In genomic region chr12:109448707-109449390, GRCh38 we compare ENCODE assay signal across 27 cellular contexts. TPM values are rescaled to one million over a fixed set of nuclear protein-coding genes. Genes with fewer than 3 reads are reported as not detected.
DNase-seq lines count a peak whose midpoint lies in the region; ATAC-seq and TF ChIP-seq lines count a peak whose summit lies in the region.
"Had no signal": no experiment of that assay in that cellular context is flagged by ENCODE, and none has a peak within 500 bp of the region (broad histone marks: within the 10 kb centered on the region; RNA-seq: fewer than 3 reads in every experiment).

No MANE protein-coding gene starts in this region.

- DNase-seq in WTC11 (ENCODE audit: low spot score) (no peak), immature natural killer cell (no peak), posterior vena cava (ENCODE audit: low spot score) (peak; percentile 50), NCI-H345 (lab: John Stamatoyannopoulos, UW) (no peak), NCI-H524 treated with DMSO at 0.1 percent for 48 hours (lab: John Stamatoyannopoulos, UW) (no peak), NCI-H1048 (lab: John Stamatoyannopoulos, UW) (no peak), right atrium auricular region (ENCODE audit: low spot score) (no peak)
- DNase-seq: activated CD4-positive, alpha-beta T cell treated with anti-CD3 and anti-CD28 coated beads, Interleukin-2, amount 50 U/mL, for 48 hours; activated CD4-positive, CD25-positive, alpha-beta regulatory T cell; activated naive CD4-positive, alpha-beta T cell treated with anti-CD3 and anti-CD28 coated beads for 36 hours; CD8-positive, alpha-beta T cell; EL; foreskin keratinocyte; GOT3; left cardiac atrium; mesendoderm; NCI-H1105 treated with DMSO at 0.1 percent for 48 hours; NCI-H1930; NCI-H748 treated with DMSO at 0.1 percent for 48 hours; SJCRH30; spleen; stimulated activated CD4-positive, alpha-beta T cell treated with anti-CD3 and anti-CD28 coated beads, Interleukin-2, amount 100 ng/mL, for 48 hours; substantia nigra; T1000 had no signal

- no peak overlapping the region for H2AFZ ChIP-seq in ACC112 (ENCODE audit: low read length, unreplicated experiment)

- H3K36me3 ChIP-seq in ACC112 (ENCODE audit: insufficient read depth, low read length) (peaks cover 16% of the 10 kb centered on the region; the same call in 1 of the 2 replicates), right atrium auricular region (peaks cover 54% of the 10 kb centered on the region)

- H3K4me1 ChIP-seq in ACC112 (ENCODE audit: control insufficient read depth, insufficient read depth, low read length, unreplicated experiment) = peaks cover 8% of the 10 kb centered on the region
- peaks cover 0 to 22% of the 10 kb centered on the region in 2 donors for H3K4me1 ChIP-seq in right atrium auricular region
- H3K4me1 ChIP-seq: foreskin keratinocyte, SJCRH30 had no signal

- peaks cover 16% of the 10 kb centered on the region for H3K79me2 ChIP-seq in ACC112 (ENCODE audit: control insufficient read depth, insufficient read depth, low read length, unreplicated experiment)

- H3K36me3 Mint-ChIP-seq in WTC11 (peaks cover 43% of the 10 kb centered on the region), immature natural killer cell (peaks cover 16 to 51% (median 25%) of the 10 kb centered on the region in 3 donors)

- H3K9me3 ChIP-seq in right atrium auricular region = no peaks in the 10 kb centered on the region
- H3K9me3 ChIP-seq: SJCRH30, spleen had no signal

- no peak for ATAC-seq in WTC11
- ATAC-seq: CD8-positive, alpha-beta T cell; foreskin keratinocyte; left cardiac atrium had no signal

- peak overlapping the region; percentile 63; the same call in 1 of the 2 replicates for H3K27ac Mint-ChIP-seq in WTC11
- H3K27ac Mint-ChIP-seq in immature natural killer cell = peak overlapping the region; percentile 73 to 99 (median 93)
- H3K27ac Mint-ChIP-seq: activated naive CD4-positive, alpha-beta T cell treated with anti-CD3 and anti-CD28 coated beads for 36 hours; B cell; CD8-positive, alpha-beta T cell had no signal

- peak overlapping the region; percentile 6; the same call in 1 of the 2 replicates for H3K27ac ChIP-seq in ACC112 (ENCODE audit: low read depth, low read length)
- H3K27ac ChIP-seq in right atrium auricular region = no peak overlapping the region
- H3K27ac ChIP-seq: epithelial cell of prostate, foreskin keratinocyte, SJCRH30 had no signal

- H3K27me3 ChIP-seq in ACC112 (ENCODE audit: insufficient read depth, low read length) (no peaks in the 10 kb centered on the region), right atrium auricular region (no peaks in the 10 kb centered on the region)
- H3K27me3 ChIP-seq: foreskin keratinocyte, SJCRH30, spleen had no signal

- TF ChIP-seq CTCF in WTC11 (IDR thresholded peaks at IDR 0.05) (no peak), right atrium auricular region (IDR thresholded peaks at IDR 0.05) (no peak)

- H3K9me3 Mint-ChIP-seq in WTC11 = no peaks in the 10 kb centered on the region
- no peaks in the 10 kb centered on the region for H3K9me3 Mint-ChIP-seq in immature natural killer cell
- H3K9me3 Mint-ChIP-seq: activated naive CD4-positive, alpha-beta T cell treated with anti-CD3 and anti-CD28 coated beads for 36 hours; CD8-positive, alpha-beta T cell had no signal

- CTCF ChIA-PET in WTC11 (lab: Charles Lee) = no interaction called here

- H3K4me3 ChIP-seq in ACC112 (ENCODE audit: low read depth, low read length) (no peak overlapping the region), right atrium auricular region (no peak overlapping the region)
- H3K4me3 ChIP-seq: SJCRH30, spleen had no signal

- POLR2A ChIA-PET in WTC11 (lab: Charles Lee) = no interaction called here

- H3K4me3 Mint-ChIP-seq in WTC11 (no peak overlapping the region), immature natural killer cell (peak overlapping the region in 4 of 5 donors; percentile 25 to 61 (median 45))
- H3K4me3 Mint-ChIP-seq: activated naive CD4-positive, alpha-beta T cell treated with anti-CD3 and anti-CD28 coated beads for 36 hours; B cell; CD8-positive, alpha-beta T cell had no signal

- intact Hi-C loops in posterior vena cava (cut with DNase I) = no loop called here

- no peaks in the 10 kb centered on the region for H3K27me3 Mint-ChIP-seq in WTC11 (ENCODE audit: low read depth)
- H3K27me3 Mint-ChIP-seq in immature natural killer cell (ENCODE audit: low read depth in 3 of 3) = peaks cover 0 to 10% (median 2%) of the 10 kb centered on the region in 3 donors
- H3K27me3 Mint-ChIP-seq: B cell had no signal

- H3K4me1 Mint-ChIP-seq in WTC11 (no peaks in the 10 kb centered on the region), immature natural killer cell (peaks cover 98 to 100% of the 10 kb centered on the region in 2 donors)
- H3K4me1 Mint-ChIP-seq: B cell had no signal

TF ChIP-seq in WTC11, 78 proteins besides CTCF, POLR2A, EP300 and RAD21 (continues in another document):
- no peak for TF ChIP-seq EMX1 (CRISPR knock-in tag; IDR thresholded peaks at IDR 0.05)
- TF ChIP-seq, protein P1, sequence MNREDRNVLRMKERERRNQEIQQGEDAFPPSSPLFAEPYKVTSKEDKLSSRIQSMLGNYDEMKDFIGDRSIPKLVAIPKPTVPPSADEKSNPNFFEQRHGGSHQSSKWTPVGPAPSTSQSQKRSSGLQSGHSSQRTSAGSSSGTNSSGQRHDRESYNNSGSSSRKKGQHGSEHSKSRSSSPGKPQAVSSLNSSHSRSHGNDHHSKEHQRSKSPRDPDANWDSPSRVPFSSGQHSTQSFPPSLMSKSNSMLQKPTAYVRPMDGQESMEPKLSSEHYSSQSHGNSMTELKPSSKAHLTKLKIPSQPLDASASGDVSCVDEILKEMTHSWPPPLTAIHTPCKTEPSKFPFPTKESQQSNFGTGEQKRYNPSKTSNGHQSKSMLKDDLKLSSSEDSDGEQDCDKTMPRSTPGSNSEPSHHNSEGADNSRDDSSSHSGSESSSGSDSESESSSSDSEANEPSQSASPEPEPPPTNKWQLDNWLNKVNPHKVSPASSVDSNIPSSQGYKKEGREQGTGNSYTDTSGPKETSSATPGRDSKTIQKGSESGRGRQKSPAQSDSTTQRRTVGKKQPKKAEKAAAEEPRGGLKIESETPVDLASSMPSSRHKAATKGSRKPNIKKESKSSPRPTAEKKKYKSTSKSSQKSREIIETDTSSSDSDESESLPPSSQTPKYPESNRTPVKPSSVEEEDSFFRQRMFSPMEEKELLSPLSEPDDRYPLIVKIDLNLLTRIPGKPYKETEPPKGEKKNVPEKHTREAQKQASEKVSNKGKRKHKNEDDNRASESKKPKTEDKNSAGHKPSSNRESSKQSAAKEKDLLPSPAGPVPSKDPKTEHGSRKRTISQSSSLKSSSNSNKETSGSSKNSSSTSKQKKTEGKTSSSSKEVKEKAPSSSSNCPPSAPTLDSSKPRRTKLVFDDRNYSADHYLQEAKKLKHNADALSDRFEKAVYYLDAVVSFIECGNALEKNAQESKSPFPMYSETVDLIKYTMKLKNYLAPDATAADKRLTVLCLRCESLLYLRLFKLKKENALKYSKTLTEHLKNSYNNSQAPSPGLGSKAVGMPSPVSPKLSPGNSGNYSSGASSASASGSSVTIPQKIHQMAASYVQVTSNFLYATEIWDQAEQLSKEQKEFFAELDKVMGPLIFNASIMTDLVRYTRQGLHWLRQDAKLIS (CRISPR knock-in tag; IDR thresholded peaks at IDR 0.05; ENCODE audit: borderline replicate concordance) = no peak
- no peak for TF ChIP-seq USF1 (CRISPR knock-in tag; IDR thresholded peaks at IDR 0.05)
- no peak for TF ChIP-seq NFYB (CRISPR knock-in tag; conservative IDR thresholded peaks at IDR 0.05; ENCODE audit: low read depth)
- no peak for TF ChIP-seq TP53 (CRISPR knock-in tag; IDR thresholded peaks at IDR 0.05)
- TF ChIP-seq STAT6 (CRISPR knock-in tag; conservative IDR thresholded peaks at IDR 0.05; ENCODE audit: low read depth) = no peak

RNA-seq across cellular contexts. Expression of gene KCTD10, which starts 28.3 kb away (rescaled TPM):
- total RNA-seq in WTC11 (2021) = 35.1 to 44.7 TPM (median 37.6 TPM) in 3 replicates
- 100 to 1,000 TPM in 2 of 3 donors, 10 to 100 TPM in 1; 59.7 to 204 (median 127) TPM for polyA plus RNA-seq in immature natural killer cell
- total RNA-seq in posterior vena cava = 100 to 1,000 TPM; 136 to 138 TPM
- 10 to 100 TPM; 34.4 to 55.9 TPM for total RNA-seq in right atrium auricular region

RNA-seq across cellular contexts. Expression of gene UBE3B, which starts 28.6 kb away (rescaled TPM):
- total RNA-seq in WTC11 (2021) (28.9 to 32.2 TPM (median 29.3 TPM) in 3 replicates), posterior vena cava (10 to 100 TPM; 29.5 to 34.9 TPM), right atrium auricular region (10 to 100 TPM; 41.7 to 71.8 TPM)
- polyA plus RNA-seq in immature natural killer cell = 10 to 100 TPM; 25.3 to 41.2 (median 34.2) TPM
